ENCODE assay signal across 20 cellular contexts in the genomic region with DNA sequence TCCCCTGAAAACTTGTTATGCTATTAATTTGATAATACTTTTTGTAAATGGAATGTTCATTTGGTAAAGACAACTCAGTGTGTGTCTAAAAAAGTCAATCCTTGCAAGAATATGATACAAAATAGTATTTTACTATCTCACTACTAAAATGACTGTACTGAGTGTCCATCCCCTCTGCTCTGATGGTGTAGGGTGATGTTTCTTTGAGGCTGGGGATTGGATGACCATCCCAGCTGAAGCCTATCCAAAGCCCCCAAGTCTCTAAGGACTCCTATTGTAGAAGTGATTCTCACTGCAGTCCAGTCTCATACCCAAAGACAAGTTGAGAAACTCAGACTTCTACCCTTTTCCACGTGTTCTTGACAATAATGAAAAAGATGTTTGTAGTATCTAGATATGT.
"Had no signal": no experiment of that assay in that cellular context is flagged by ENCODE, and none has a peak within 500 bp of the region (broad histone marks: within the 10 kb centered on the region; RNA-seq: fewer than 3 reads in every experiment).

No MANE protein-coding gene starts in this region.

- H3K27ac ChIP-seq: epithelial cell of prostate, gastroesophageal sphincter, parathyroid adenoma, SK-N-MC, tibial artery, WERI-Rb-1 had no signal

- H3K9me3 ChIP-seq: gastroesophageal sphincter, tibial artery had no signal

- H3K4me3 Mint-ChIP-seq: memory B cell, nephron progenitor cell had no signal

- H3K36me3 Mint-ChIP-seq: memory B cell had no signal

- H3K27me3 ChIP-seq: tibial artery had no signal

- ATAC-seq: gastroesophageal sphincter, left cardiac atrium, right cardiac atrium had no signal

- H3K4me1 Mint-ChIP-seq: memory B cell had no signal

- H3K4me3 ChIP-seq: gastroesophageal sphincter, SK-N-MC, tibial artery had no signal

- H3K27ac Mint-ChIP-seq: memory B cell, nephron progenitor cell had no signal

- H3K36me3 ChIP-seq: gastroesophageal sphincter, tibial artery, WERI-Rb-1 had no signal

- DNase-seq: activated CD4-positive, CD25-positive, alpha-beta regulatory T cell treated with anti-CD3 and anti-CD28 coated beads, Interleukin-2, amount 50 U/mL, for 72 hours; activated naive CD4-positive, alpha-beta T cell treated with anti-CD3 and anti-CD28 coated beads, Interleukin-2, amount 50 U/mL, for 16 hours; amygdala; cerebellar nuclear complex; cortex of kidney; head of caudate nucleus; left cardiac atrium; nephron progenitor cell; right cardiac atrium; stimulated activated CD4-positive, alpha-beta T cell treated with anti-CD3 and anti-CD28 coated beads, Interleukin-4, amount 100 ng/mL, for 24 hours; stimulated activated naive CD4-positive, alpha-beta T cell treated with Interleukin-2 at 50 U/mL for 16 hours; SW 1271; tibial artery; WERI-Rb-1 had no signal

- H3K4me1 ChIP-seq: gastroesophageal sphincter, parathyroid adenoma, tibial artery had no signal

- H3K9me3 Mint-ChIP-seq: activated T-helper 2 cell treated with anti-CD3 and anti-CD28 coated beads, Interferon-gamma antibody, Interleukin-2, Interleukin-4, amounts not matched to agents 10 μg/mL and 5 μg/mL and 100 μg/mL, durations not matched to agents 14 hours and 24 hours and 36 hours; nephron progenitor cell had no signal

- H3K27me3 Mint-ChIP-seq: memory B cell had no signal
